33 cellular contexts compared by ENCODE assay signal in the genomic region with DNA sequence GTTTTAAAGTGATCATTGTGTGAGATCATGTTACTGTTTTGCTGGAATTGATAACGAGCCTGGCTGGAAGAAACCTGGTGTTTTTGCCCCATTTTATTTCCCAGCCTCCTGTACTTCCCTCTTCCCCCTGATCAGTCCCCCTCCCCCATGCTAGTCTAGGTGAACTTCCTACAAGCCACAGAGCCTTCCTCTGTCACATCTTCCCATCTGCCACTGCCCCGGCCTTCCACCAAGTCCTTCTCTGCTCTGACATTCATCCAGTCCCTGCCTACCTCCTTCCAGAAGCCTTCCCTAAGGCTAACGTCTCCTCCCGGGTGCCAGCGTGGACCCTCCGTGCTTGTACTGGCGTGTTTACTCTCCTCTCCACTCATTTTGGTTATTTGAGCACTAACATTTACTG. TPM values are rescaled to one million over a fixed set of nuclear protein-coding genes. Genes with fewer than 3 reads are reported as not detected.
DNase-seq lines count a peak whose midpoint lies in the region; ATAC-seq, FAIRE-seq and TF ChIP-seq lines count a peak whose summit lies in the region.
"Had no signal": no experiment of that assay in that cellular context is flagged by ENCODE, and none has a peak within 500 bp of the region (broad histone marks: within the 10 kb centered on the region; RNA-seq: fewer than 3 reads in every experiment).

No MANE protein-coding gene starts in this region.

- TF ChIP-seq CTCF in HFFc6 (IDR thresholded peaks at IDR 0.05) (no peak), WTC11 (IDR thresholded peaks at IDR 0.05) (no peak), HepG2 (CRISPR knock-in tag; IDR thresholded peaks at IDR 0.05) (no peak), smooth muscle cell (IDR thresholded peaks at IDR 0.05; ENCODE audit: borderline replicate concordance, insufficient read depth, poor library complexity, severe bottlenecking) (no peak), left ventricle myocardium inferior (IDR thresholded peaks at IDR 0.05; ENCODE audit: borderline replicate concordance) (no peak)

- H3K27ac Mint-ChIP-seq in HFFc6 (peak overlapping the region; percentile 62), WTC11 (peak overlapping the region; percentile 59)
- H3K27ac Mint-ChIP-seq: activated CD4-positive, alpha-beta T cell treated with anti-CD3 and anti-CD28 coated beads, Interleukin-2, amount 10 ng/mL, durations not matched to agents 24 days and 14 days; activated naive CD8-positive, alpha-beta T cell; effector memory CD8-positive, alpha-beta T cell; naive B cell; stimulated activated memory B cell treated with anti-CD40 and anti-IgM and Interleukin-4, amounts not matched to agents 10 μg/mL and 1 μg/mL and 100 μg/mL, for 72 hours had no signal

- DNase-seq in HFFc6 (no peak), WTC11 (ENCODE audit: low spot score) (no peak), HepG2 (ENCODE audit: low spot score) (no peak), smooth muscle cell (lab: John Stamatoyannopoulos, UW; ENCODE audit: unreplicated experiment) (no peak), left ventricle myocardium inferior (no peak)
- no peak for DNase-seq in stimulated activated CD4-positive, alpha-beta T cell treated with anti-CD3 and anti-CD28 coated beads, Interleukin-15, amount 100 ng/mL, for 24 hours
- DNase-seq in activated T-cell treated with anti-CD3 and anti-CD28 coated beads, Interleukin-2, amount 50 U/mL, for 4 hours: no peak
- DNase-seq: activated CD4-positive, alpha-beta T cell treated with anti-CD3 and anti-CD28 coated beads, Interleukin-2, amount 10 ng/mL, durations not matched to agents 24 days and 14 days; activated effector memory CD4-positive, alpha-beta T cell treated with Interleukin-2 at 50 U/mL for 16 hours; cortex of kidney; DND-41; effector memory CD8-positive, alpha-beta T cell; erythroblast; GM23248; islet precursor cell; left ventricle myocardium superior; MG63; naive B cell; NCI-H1105 treated with DMSO at 0.1 percent for 48 hours; NCI-H2029; Peyer's patch; SIG-M5; T-helper 9 cell; transverse colon had no signal

- H3K4me2 ChIP-seq in HepG2 (ENCODE audit: low read depth, low read length) (no peak overlapping the region), smooth muscle cell (peak overlapping the region; percentile 5)
- H3K4me2 ChIP-seq: KMS-11 had no signal

- ATAC-seq in WTC11 (peak; percentile 60), HepG2 (no peak)
- ATAC-seq in activated T-cell treated with anti-CD3 and anti-CD28 coated beads, Interleukin-2, amount 50 U/mL, for 4 hours: no peak
- ATAC-seq: effector memory CD8-positive, alpha-beta T cell; left ventricle myocardium superior; stimulated activated memory B cell treated with anti-CD40 and anti-IgM and Interleukin-4, amounts not matched to agents 10 μg/mL and 1 μg/mL and 100 μg/mL, for 72 hours had no signal

- H3K27me3 ChIP-seq in HepG2 (ENCODE audit: control insufficient read depth in 1 of 2, insufficient read depth in 2 of 2, low read length in 2 of 2) (no peaks in the 10 kb centered on the region), smooth muscle cell (ENCODE audit: low read depth) (no peaks in the 10 kb centered on the region), left ventricle myocardium inferior (ENCODE audit: low read depth) (no peaks in the 10 kb centered on the region)
- H3K27me3 ChIP-seq: MG63, Peyer's patch, transverse colon had no signal

- 92% methylated on average over 7 of the region's 7 CpGs for WGBS in HepG2 (ENCODE audit: low lambda C conversion rate)
- WGBS in smooth muscle cell (ENCODE audit: low lambda C conversion rate): 80% methylated on average over 7 of the region's 7 CpGs

- H3F3A ChIP-seq in smooth muscle cell (ENCODE audit: low read depth): no peaks in the 10 kb centered on the region

- no TSS peak for BruUV-seq in HepG2 (replicated peaks; lab: Mats Ljungman, UMichigan)

- no peak overlapping the region for H3K9ac ChIP-seq in HepG2 (ENCODE audit: insufficient read depth, low read depth, low read length)
- H3K9ac ChIP-seq in smooth muscle cell (ENCODE audit: low read depth): no peak overlapping the region
- H3K9ac ChIP-seq: GM23248, KMS-11 had no signal

- H3K4me1 ChIP-seq in HepG2 (ENCODE audit: insufficient read depth, low read length) (peaks cover 96% of the 10 kb centered on the region), smooth muscle cell (ENCODE audit: low read depth) (peaks cover 4% of the 10 kb centered on the region), left ventricle myocardium inferior (peaks cover 7% of the 10 kb centered on the region)
- H3K4me1 ChIP-seq: Peyer's patch, transverse colon had no signal

- no peaks in the 10 kb centered on the region for H3K9me3 Mint-ChIP-seq in HFFc6
- H3K9me3 Mint-ChIP-seq in WTC11: no peaks in the 10 kb centered on the region
- H3K9me3 Mint-ChIP-seq in activated T-cell treated with anti-CD3 and anti-CD28 coated beads, Interleukin-2, amount 50 U/mL, for 4 hours: no peaks in the 10 kb centered on the region
- H3K9me3 Mint-ChIP-seq: activated CD4-positive, alpha-beta T cell treated with anti-CD3 and anti-CD28 coated beads, Interleukin-2, amount 10 ng/mL, durations not matched to agents 24 days and 14 days; effector memory CD8-positive, alpha-beta T cell had no signal

- peaks cover 63% of the 10 kb centered on the region for H3K4me1 Mint-ChIP-seq in HFFc6 (ENCODE audit: low read depth)
- H3K4me1 Mint-ChIP-seq in WTC11: peaks cover 35% of the 10 kb centered on the region
- no peaks in the 10 kb centered on the region for H3K4me1 Mint-ChIP-seq in activated T-cell treated with anti-CD3 and anti-CD28 coated beads, Interleukin-2, amount 50 U/mL, for 4 hours (ENCODE audit: low read depth)
- H3K4me1 Mint-ChIP-seq: activated CD4-positive, alpha-beta T cell treated with anti-CD3 and anti-CD28 coated beads, Interleukin-2, amount 10 ng/mL, durations not matched to agents 24 days and 14 days; naive B cell had no signal

- H3K27ac ChIP-seq in HepG2 (ENCODE audit: extremely low read length, insufficient read depth, low read length) (peak overlapping the region; percentile 19), smooth muscle cell (ENCODE audit: low read depth) (peak overlapping the region; percentile 21), left ventricle myocardium inferior (replicated peaks) (no peak overlapping the region)
- H3K27ac ChIP-seq: GM23248, KMS-11, Peyer's patch, transverse colon had no signal

- H3K79me2 ChIP-seq in HepG2 (ENCODE audit: insufficient read depth, low read length) (peaks cover 96% of the 10 kb centered on the region), smooth muscle cell (ENCODE audit: low read depth) (peaks cover 95% of the 10 kb centered on the region)

- intact Hi-C loops in HepG2 (cut with micrococcal nuclease; ENCODE audit: unreplicated experiment): no loop called here
- intact Hi-C loops in left ventricle myocardium inferior (cut with micrococcal nuclease): no loop called here

- no peak overlapping the region for H3K4me3 ChIP-seq in HepG2 (replicated peaks in 1 of 3; ENCODE audit: insufficient read depth in 1 of 3, low read depth in 2 of 3, low read length in 3 of 3)
- H3K4me3 ChIP-seq in smooth muscle cell: no peak overlapping the region
- no peak overlapping the region for H3K4me3 ChIP-seq in left ventricle myocardium inferior
- H3K4me3 ChIP-seq: GM23248, MG63, Peyer's patch, transverse colon had no signal

- H2AFZ ChIP-seq in HepG2 (ENCODE audit: low read length) (no peak overlapping the region), smooth muscle cell (ENCODE audit: low read depth) (no peak overlapping the region)
- H2AFZ ChIP-seq: GM23248 had no signal

- FAIRE-seq in HepG2 (lab: Jason Lieb, UNC): no peak
- FAIRE-seq: HTR-8/SVneo had no signal

- CTCF ChIA-PET in WTC11 (lab: Charles Lee) (no interaction called here), HepG2 (lab: Yijun Ruan, JAX; ENCODE audit: low intra/inter-chr PET ratio, low total read pairs) (no interaction called here)

- in situ Hi-C loops in HepG2 (cut with HindIII; ENCODE audit: extremely low pct_ligation_motif_present, low pct_unique_long_range_greater_than_20kb): no loop called here

- H3K9me3 ChIP-seq in HepG2 (ENCODE audit: low read length): no peaks in the 10 kb centered on the region
- no peaks in the 10 kb centered on the region for H3K9me3 ChIP-seq in smooth muscle cell (replicated peaks; ENCODE audit: low read depth)
- no peaks in the 10 kb centered on the region for H3K9me3 ChIP-seq in left ventricle myocardium inferior (replicated peaks)
- H3K9me3 ChIP-seq: MG63, Peyer's patch, transverse colon had no signal

- no peak for TF ChIP-seq RAD21 in HepG2 (CRISPR knock-in tag; IDR thresholded peaks at IDR 0.05)

- POLR2A ChIA-PET in WTC11 (lab: Charles Lee) (no interaction called here), HepG2 (lab: Yijun Ruan, JAX) (no interaction called here)

- no peak for TF ChIP-seq EP300 in HepG2 (IDR thresholded peaks at IDR 0.05; ENCODE audit: low read depth in 2 of 2, low read length in 2 of 2)
- TF ChIP-seq EP300 in HepG2 (CRISPR knock-in tag; IDR thresholded peaks at IDR 0.05; ENCODE audit: borderline replicate concordance): no peak

- H3K36me3 ChIP-seq in HepG2 (replicated peaks in 1 of 2; ENCODE audit: control insufficient read depth in 1 of 2, insufficient read depth in 2 of 2, low read length in 2 of 2) (peaks cover 9 to 34% of the 10 kb centered on the region in 2 experiments), smooth muscle cell (ENCODE audit: low read depth) (no peaks in the 10 kb centered on the region), left ventricle myocardium inferior (no peaks in the 10 kb centered on the region)
- H3K36me3 ChIP-seq: Peyer's patch, transverse colon had no signal

- TF ChIP-seq POLR2A in HepG2 (IDR thresholded peaks at IDR 0.05; ENCODE audit: insufficient read depth in 1 of 2, low read depth in 2 of 2, low read length in 2 of 2): no peak

- H3K4me3 Mint-ChIP-seq in HFFc6 (no peak overlapping the region), WTC11 (no peak overlapping the region)
- H3K4me3 Mint-ChIP-seq in activated T-cell treated with anti-CD3 and anti-CD28 coated beads, Interleukin-2, amount 50 U/mL, for 4 hours: no peak overlapping the region
- H3K4me3 Mint-ChIP-seq: activated CD4-positive, alpha-beta T cell treated with anti-CD3 and anti-CD28 coated beads, Interleukin-2, amount 10 ng/mL, durations not matched to agents 24 days and 14 days; activated naive CD8-positive, alpha-beta T cell; effector memory CD8-positive, alpha-beta T cell; naive B cell; stimulated activated memory B cell treated with anti-CD40 and anti-IgM and Interleukin-4, amounts not matched to agents 10 μg/mL and 1 μg/mL and 100 μg/mL, for 72 hours had no signal

- H4K20me1 ChIP-seq in HepG2 (ENCODE audit: insufficient read depth, low read length) (peaks cover 74% of the 10 kb centered on the region), smooth muscle cell (ENCODE audit: low read depth) (peaks cover 87% of the 10 kb centered on the region)

- H3K36me3 Mint-ChIP-seq in HFFc6 (ENCODE audit: low read depth) (peaks cover 34% of the 10 kb centered on the region), WTC11 (peaks cover 8% of the 10 kb centered on the region; the same call in 1 of the 2 replicates)
- no peaks in the 10 kb centered on the region for H3K36me3 Mint-ChIP-seq in activated T-cell treated with anti-CD3 and anti-CD28 coated beads, Interleukin-2, amount 50 U/mL, for 4 hours (ENCODE audit: insufficient read depth)
- H3K36me3 Mint-ChIP-seq: activated naive CD8-positive, alpha-beta T cell; naive B cell; stimulated activated memory B cell treated with anti-CD40 and anti-IgM and Interleukin-4, amounts not matched to agents 10 μg/mL and 1 μg/mL and 100 μg/mL, for 72 hours had no signal

- no peaks in the 10 kb centered on the region for H3K27me3 Mint-ChIP-seq in HFFc6 (ENCODE audit: insufficient read depth)
- no peaks in the 10 kb centered on the region for H3K27me3 Mint-ChIP-seq in WTC11 (ENCODE audit: low read depth)
- H3K27me3 Mint-ChIP-seq in activated T-cell treated with anti-CD3 and anti-CD28 coated beads, Interleukin-2, amount 50 U/mL, for 4 hours (ENCODE audit: low read depth): peaks cover 8% of the 10 kb centered on the region

RNA-seq across cellular contexts. Expression of gene FARP1, which starts 14.3 kb away (rescaled TPM):
- total RNA-seq in HFFc6 (2021; fragmentation: NEBNext Ultra II Directional; extraction: Animal tissue kit (Norgen Biotek cat#: 25700)): 100 to 1,000 TPM; 140 to 181 (median 150) TPM
- total RNA-seq in WTC11 (2021): 80.8 to 96.6 TPM (median 91.1 TPM) in 3 replicates
- 70.1 and 70.6 TPM in 2 replicates for total RNA-seq in HepG2 (2016; rRNA removed; fragmentation: Illumina TruSeq; extraction: Trizol)
- total RNA-seq in HepG2 (2016; cell fraction: cytosol; rRNA removed; fragmentation: Illumina TruSeq; extraction: Trizol; ENCODE audit: low read depth): 91.6 and 94.1 TPM in 2 replicates
- 64.4 and 75.8 TPM in 2 replicates for total RNA-seq in HepG2 (2016; cell fraction: insoluble cytoplasmic fraction; rRNA removed; fragmentation: Illumina TruSeq; extraction: Trizol)
- 122 and 143 TPM in 2 replicates for total RNA-seq in HepG2 (2016; cell fraction: membrane; rRNA removed; fragmentation: Illumina TruSeq; extraction: Trizol)
- 136 and 157 TPM in 2 replicates for total RNA-seq in HepG2 (2016; cell fraction: nucleus; rRNA removed; fragmentation: Illumina TruSeq; extraction: Trizol)
- 109 and 126 TPM in 2 replicates for polyA plus RNA-seq in HepG2 (2011; rRNA removed)
- polyA plus RNA-seq in HepG2 (2011; cell fraction: cytosol; rRNA removed): 71.5 and 112 TPM in 2 replicates
- polyA plus RNA-seq in HepG2 (2011; cell fraction: nucleus; rRNA removed): 463 and 562 TPM in 2 replicates
- 322 and 394 TPM in 2 replicates for polyA plus RNA-seq in HepG2 (2012)
- 109 and 112 TPM in 2 replicates for polyA plus RNA-seq in HepG2 (2016; cell fraction: cytosol; fragmentation: Illumina TruSeq; extraction: Trizol; ENCODE audit: low read depth)
- polyA plus RNA-seq in HepG2 (2016; cell fraction: insoluble cytoplasmic fraction; fragmentation: Illumina TruSeq; extraction: Trizol; ENCODE audit: low read depth): 77.6 and 113 TPM in 2 replicates
- polyA plus RNA-seq in HepG2 (2016; cell fraction: membrane; fragmentation: Illumina TruSeq; extraction: Trizol; ENCODE audit: low read depth): 192 and 207 TPM in 2 replicates
- 224 and 256 TPM in 2 replicates for polyA plus RNA-seq in HepG2 (2016; cell fraction: nucleus; fragmentation: Illumina TruSeq; extraction: Trizol; ENCODE audit: insufficient read depth, low read depth)
- polyA minus RNA-seq in HepG2 (2011; rRNA and poly(A)+ RNA removed; ENCODE audit: low replicate concordance): 0.68 and 162 TPM in 2 replicates
- polyA minus RNA-seq in HepG2 (2011; cell fraction: cytosol; rRNA and poly(A)+ RNA removed): 152 and 206 TPM in 2 replicates
- 598 and 660 TPM in 2 replicates for polyA minus RNA-seq in HepG2 (2011; cell fraction: nucleus; rRNA and poly(A)+ RNA removed)
- total RNA-seq in smooth muscle cell: 59.4 and 66.5 TPM in 2 replicates
- 104 and 105 TPM in 2 replicates for polyA plus RNA-seq in smooth muscle cell
- 17.6 TPM for total RNA-seq in left ventricle myocardium inferior
- under 1 TPM; 0.45 to 0.86 (median 0.63) TPM for total RNA-seq in activated T-cell treated with anti-CD3 and anti-CD28 coated beads, Interleukin-2, amount 50 U/mL, for 4 hours

RNA-seq across cellular contexts. Expression of gene RNF113B, which starts 19.9 kb away (rescaled TPM):
- not detected for total RNA-seq in HFFc6 (2021; fragmentation: NEBNext Ultra II Directional; extraction: Animal tissue kit (Norgen Biotek cat#: 25700))
- total RNA-seq in WTC11 (2021): not detected in 3 replicates
- total RNA-seq in HepG2 (2016; rRNA removed; fragmentation: Illumina TruSeq; extraction: Trizol): not detected in 2 replicates
- total RNA-seq in HepG2 (2016; cell fraction: cytosol; rRNA removed; fragmentation: Illumina TruSeq; extraction: Trizol; ENCODE audit: low read depth): not detected in 2 replicates
- not detected in 2 replicates for total RNA-seq in HepG2 (2016; cell fraction: insoluble cytoplasmic fraction; rRNA removed; fragmentation: Illumina TruSeq; extraction: Trizol)
- total RNA-seq in HepG2 (2016; cell fraction: membrane; rRNA removed; fragmentation: Illumina TruSeq; extraction: Trizol): not detected in 2 replicates
- not detected in 2 replicates for total RNA-seq in HepG2 (2016; cell fraction: nucleus; rRNA removed; fragmentation: Illumina TruSeq; extraction: Trizol)
- polyA plus RNA-seq in HepG2 (2011; rRNA removed): not detected in 2 replicates
- not detected in 2 replicates for polyA plus RNA-seq in HepG2 (2011; cell fraction: cytosol; rRNA removed)
- not detected in 2 replicates for polyA plus RNA-seq in HepG2 (2011; cell fraction: nucleus; rRNA removed)
- polyA plus RNA-seq in HepG2 (2012): 0.15 TPM in 1 of 2 replicates, not detected in the other
- polyA plus RNA-seq in HepG2 (2016; cell fraction: cytosol; fragmentation: Illumina TruSeq; extraction: Trizol; ENCODE audit: low read depth): not detected in 2 replicates
- polyA plus RNA-seq in HepG2 (2016; cell fraction: insoluble cytoplasmic fraction; fragmentation: Illumina TruSeq; extraction: Trizol; ENCODE audit: low read depth): not detected in 2 replicates
- not detected in 2 replicates for polyA plus RNA-seq in HepG2 (2016; cell fraction: membrane; fragmentation: Illumina TruSeq; extraction: Trizol; ENCODE audit: low read depth)
- not detected in 2 replicates for polyA plus RNA-seq in HepG2 (2016; cell fraction: nucleus; fragmentation: Illumina TruSeq; extraction: Trizol; ENCODE audit: insufficient read depth, low read depth)
- not detected in 2 replicates for polyA minus RNA-seq in HepG2 (2011; rRNA and poly(A)+ RNA removed; ENCODE audit: low replicate concordance)
- not detected in 2 replicates for polyA minus RNA-seq in HepG2 (2011; cell fraction: cytosol; rRNA and poly(A)+ RNA removed)
- not detected in 2 replicates for polyA minus RNA-seq in HepG2 (2011; cell fraction: nucleus; rRNA and poly(A)+ RNA removed)
- total RNA-seq in smooth muscle cell: not detected in 2 replicates
- 0.38 TPM in 1 of 2 replicates, not detected in the other for polyA plus RNA-seq in smooth muscle cell
- not detected for total RNA-seq in left ventricle myocardium inferior
- not detected for total RNA-seq in activated T-cell treated with anti-CD3 and anti-CD28 coated beads, Interleukin-2, amount 50 U/mL, for 4 hours
- total RNA-seq: activated CD4-positive, alpha-beta T cell treated with anti-CD3 and anti-CD28 coated beads, Interleukin-2, amount 10 ng/mL, durations not matched to agents 24 days and 14 days; activated CD8-positive, alpha-beta memory T cell treated with anti-CD3 and anti-CD28 coated beads for 36 hours; fibroblast of villous mesenchyme; GM23248; left ventricle myocardium superior; mesenteric fat pad; omental fat pad; Peyer's patch; subcutaneous adipose tissue; transverse colon had no signal
- polyA plus RNA-seq: GM23248 had no signal
